Comparison of ENCODE assay signal across 2 cellular contexts in the genomic region with DNA sequence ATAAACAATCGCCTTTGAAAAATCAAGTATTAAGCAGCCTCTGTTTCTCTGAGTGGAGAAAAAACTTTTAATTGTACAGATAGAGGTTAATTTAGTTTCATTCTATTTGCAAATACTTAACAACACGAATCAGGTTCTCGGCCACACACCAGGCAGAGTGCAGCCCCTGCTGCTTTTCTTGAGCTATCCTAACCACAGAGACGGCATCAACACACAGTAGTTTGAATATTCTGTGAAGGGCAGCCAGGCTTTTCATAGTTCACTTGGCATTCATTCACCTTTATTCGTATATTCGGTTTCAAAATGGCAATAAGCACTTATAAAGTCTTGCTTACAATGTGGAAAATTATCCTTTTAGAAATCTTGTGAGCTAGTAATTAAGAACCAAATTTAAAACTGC.
TF ChIP-seq lines count a peak whose summit lies in the region.

No MANE protein-coding gene starts in this region.

TF ChIP-seq in WTC11, 78 proteins besides CTCF, POLR2A, EP300 and RAD21 (continued from another document):
- TF ChIP-seq ZNF532 (CRISPR knock-in tag; IDR thresholded peaks at IDR 0.05; ENCODE audit: borderline replicate concordance) (no peak), ATF1 (CRISPR knock-in tag; IDR thresholded peaks at IDR 0.05) (no peak), PRDM15 (CRISPR knock-in tag; IDR thresholded peaks at IDR 0.05) (no peak), NR2C2 (CRISPR knock-in tag; IDR thresholded peaks at IDR 0.05) (no peak)

TF ChIP-seq in SK-N-SH, 30 proteins besides CTCF, POLR2A, EP300 and RAD21 (continued from another document):
- no peak for TF ChIP-seq FOXM1 (IDR thresholded peaks at IDR 0.05; ENCODE audit: low read depth)
- TF ChIP-seq, protein P1, sequence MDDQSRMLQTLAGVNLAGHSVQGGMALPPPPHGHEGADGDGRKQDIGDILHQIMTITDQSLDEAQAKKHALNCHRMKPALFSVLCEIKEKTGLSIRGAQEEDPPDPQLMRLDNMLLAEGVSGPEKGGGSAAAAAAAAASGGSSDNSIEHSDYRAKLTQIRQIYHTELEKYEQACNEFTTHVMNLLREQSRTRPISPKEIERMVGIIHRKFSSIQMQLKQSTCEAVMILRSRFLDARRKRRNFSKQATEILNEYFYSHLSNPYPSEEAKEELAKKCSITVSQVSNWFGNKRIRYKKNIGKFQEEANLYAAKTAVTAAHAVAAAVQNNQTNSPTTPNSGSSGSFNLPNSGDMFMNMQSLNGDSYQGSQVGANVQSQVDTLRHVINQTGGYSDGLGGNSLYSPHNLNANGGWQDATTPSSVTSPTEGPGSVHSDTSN (IDR thresholded peaks at IDR 0.05) = no peak
- no peak for TF ChIP-seq NFIC (IDR thresholded peaks at IDR 0.05; ENCODE audit: borderline replicate concordance)
- no peak for TF ChIP-seq MXI1 (IDR thresholded peaks at IDR 0.05; ENCODE audit: low read depth, low read length)
- no peak for TF ChIP-seq IRF3 (IDR thresholded peaks at IDR 0.05; ENCODE audit: low read depth, low read length)
- no peak for TF ChIP-seq SMC3 (IDR thresholded peaks at IDR 0.05; ENCODE audit: low read depth, low read length)
- no peak for TF ChIP-seq RXRA (IDR thresholded peaks at IDR 0.05; ENCODE audit: borderline replicate concordance, low read depth)
- TF ChIP-seq ELF1 (IDR thresholded peaks at IDR 0.05) = no peak
- TF ChIP-seq YY1 (IDR thresholded peaks at IDR 0.05; ENCODE audit: low read depth) = no peak
- no peak for TF ChIP-seq MAX (IDR thresholded peaks at IDR 0.05; ENCODE audit: low read depth)
